Comparison of ENCODE assay signal across 32 cellular contexts in genomic region chr3:23583980-23584736, GRCh38.
"Had no signal": no experiment of that assay in that cellular context is flagged by ENCODE, and none has a peak within 500 bp of the region (broad histone marks: within the 10 kb centered on the region; RNA-seq: fewer than 3 reads in every experiment).

No MANE protein-coding gene starts in this region.

- H3K36me3 ChIP-seq: adrenal gland, esophagus squamous epithelium, gastroesophageal sphincter, heart right ventricle, WERI-Rb-1 had no signal

- H3K27ac ChIP-seq: adrenal gland, body of pancreas, esophagus squamous epithelium, gastroesophageal sphincter, heart right ventricle, WERI-Rb-1 had no signal

- H3K4me1 ChIP-seq: adrenal gland, body of pancreas, esophagus squamous epithelium, gastroesophageal sphincter, heart right ventricle had no signal

- H3K4me3 ChIP-seq: adrenal gland, body of pancreas, esophagus squamous epithelium, gastroesophageal sphincter, heart right ventricle had no signal

- FAIRE-seq: colon had no signal

- H3K27me3 ChIP-seq: adrenal gland, body of pancreas, esophagus squamous epithelium, gastroesophageal sphincter, heart right ventricle had no signal

- H3K9me3 ChIP-seq: adrenal gland, body of pancreas, esophagus squamous epithelium, gastroesophageal sphincter had no signal

- ATAC-seq: activated CD4-positive, alpha-beta T cell treated with anti-CD3 and anti-CD28 coated beads for 36 hours; activated CD8-positive, alpha-beta memory T cell treated with anti-CD3 and anti-CD28 coated beads, Interleukin-2, amount 10 ng/mL, durations not matched to agents 7 days and 5 days; activated CD8-positive, alpha-beta T cell treated with anti-CD3 and anti-CD28 coated beads, Interleukin-2, amount 10 ng/mL, durations not matched to agents 7 days and 5 days; activated naive CD8-positive, alpha-beta T cell treated with anti-CD3 and anti-CD28 coated beads, Interleukin-2, amount 50 U/mL, for 24 hours; body of pancreas; effector memory CD8-positive, alpha-beta T cell; gastroesophageal sphincter; heart right ventricle; T-helper 17 cell had no signal

- DNase-seq: activated CD4-positive, alpha-beta memory T cell treated with anti-CD3 and anti-CD28 coated beads for 36 hours; activated CD4-positive, alpha-beta T cell treated with anti-CD3 and anti-CD28 coated beads for 36 hours; activated CD4-positive, alpha-beta T cell treated with anti-CD3 and anti-CD28 coated beads, Interleukin-2, amount 10 ng/mL, durations not matched to agents 24 days and 14 days; activated CD4-positive, CD25-positive, alpha-beta regulatory T cell; activated CD4-positive, CD25-positive, alpha-beta regulatory T cell treated with anti-CD3 and anti-CD28 coated beads, Interleukin-2, amount 50 U/mL, for 72 hours; activated CD8-positive, alpha-beta memory T cell treated with anti-CD3 and anti-CD28 coated beads, Interleukin-2, amount 10 ng/mL, durations not matched to agents 7 days and 5 days; activated CD8-positive, alpha-beta memory T cell treated with anti-CD3 and anti-CD28 coated beads, Interleukin-2, amount 50 U/mL, for 4 hours; activated CD8-positive, alpha-beta T cell treated with anti-CD3 and anti-CD28 coated beads, Interleukin-2, amount 10 ng/mL, durations not matched to agents 7 days and 5 days; activated effector memory CD4-positive, alpha-beta T cell treated with anti-CD3 and anti-CD28 coated beads, Interleukin-2, amount 50 U/mL, for 16 hours; activated naive CD4-positive, alpha-beta T cell treated with anti-CD3 and anti-CD28 coated beads for 36 hours; activated naive CD8-positive, alpha-beta T cell treated with anti-CD3 and anti-CD28 coated beads for 36 hours; activated naive CD8-positive, alpha-beta T cell treated with anti-CD3 and anti-CD28 coated beads, Interleukin-2, amount 50 U/mL, for 24 hours; activated T-cell treated with anti-CD3 and anti-CD28 coated beads, Interleukin-2, amount 50 U/mL, for 1 hour; activated T-cell treated with anti-CD3 and anti-CD28 coated beads, Interleukin-2, amount 50 U/mL, for 48 hours; adrenal gland; amygdala; aorta; body of pancreas; caudate nucleus; cortex of kidney; dermis blood vessel endothelial cell; effector CD4-positive, alpha-beta T cell; effector memory CD8-positive, alpha-beta T cell; erythroblast; esophagus squamous epithelium; foreskin melanocyte; heart right ventricle; T-helper 17 cell; T1000; WERI-Rb-1 had no signal
